In the genomic region with DNA sequence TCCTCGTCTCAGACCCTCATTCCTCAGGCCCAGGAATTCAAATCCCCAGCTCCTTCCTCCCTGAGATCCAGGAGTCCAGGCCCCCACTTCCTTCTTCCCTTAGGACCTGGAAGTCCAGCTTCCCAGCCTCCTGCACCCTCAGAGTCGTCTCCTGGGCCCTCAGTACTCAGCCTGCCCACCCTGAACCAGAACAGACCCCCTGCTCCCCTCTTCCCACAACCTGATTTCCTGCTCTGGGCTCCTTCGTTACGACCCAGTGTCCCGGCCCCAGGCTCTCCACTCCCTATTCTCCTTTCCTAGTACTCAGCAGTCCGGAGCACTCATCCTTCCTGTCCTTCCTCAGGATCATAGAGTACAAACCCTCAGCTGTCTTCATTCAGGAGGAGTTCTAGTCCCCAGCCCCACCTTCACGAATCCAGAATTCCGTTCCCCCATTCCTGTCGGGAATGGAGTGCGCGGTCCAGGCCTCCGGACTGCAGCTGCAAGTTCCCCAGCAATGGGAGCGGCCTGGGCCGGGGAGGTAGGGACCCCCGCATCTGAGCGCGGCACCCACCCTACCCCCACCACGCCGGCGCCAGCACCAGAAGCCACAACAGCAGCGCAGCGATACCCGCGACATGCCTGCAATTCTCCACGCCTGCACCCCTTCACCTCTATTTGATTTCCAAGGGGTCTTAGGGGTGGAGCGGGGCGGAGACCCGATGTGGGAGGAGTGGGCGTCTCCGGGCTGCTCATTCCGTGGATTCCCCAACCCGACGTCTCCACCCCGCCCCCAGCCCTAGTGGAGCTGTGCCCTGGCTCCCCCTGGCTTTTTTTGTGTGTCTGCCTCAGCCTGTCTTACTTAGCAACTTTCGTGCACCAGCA, we compare ENCODE assay signal across 8 cellular contexts. TPM values are rescaled to one million over a fixed set of nuclear protein-coding genes. Genes with fewer than 3 reads are reported as not detected.
DNase-seq lines count a peak whose midpoint lies in the region; ATAC-seq, FAIRE-seq and TF ChIP-seq lines count a peak whose summit lies in the region.

No MANE protein-coding gene starts in this region.

- H3K27ac ChIP-seq in CD8-positive, alpha-beta T cell (ENCODE audit: low read depth, low read length): no peak overlapping the region
- H3K27ac ChIP-seq in PC-9 (no peak overlapping the region), H1 (ENCODE audit: low read depth, low read length) (no peak overlapping the region), neuronal stem cell (replicated peaks; ENCODE audit: low read length) (peak overlapping the region; percentile 66)

- H3K23ac ChIP-seq in H1 (ENCODE audit: insufficient read length) (no peak overlapping the region), neuronal stem cell (ENCODE audit: low read depth, low read length, poor library complexity) (peak overlapping the region; percentile 18)

- H3K9ac ChIP-seq in H1 (replicated peaks in 1 of 4; ENCODE audit: extremely low read depth in 1 of 4, low read depth in 3 of 4, low read length in 3 of 4) (peak overlapping the region in 1 of 4 experiments; percentile 39; a peak in 3 of 7 replicates), neuronal stem cell (ENCODE audit: low read depth, low read length, poor library complexity) (peak overlapping the region; percentile 74)

- no peak overlapping the region for H4K5ac ChIP-seq in H1 (ENCODE audit: insufficient read length, low read depth, low read length)

- no peaks in the 10 kb centered on the region for H3K9me3 Mint-ChIP-seq in CD8-positive, alpha-beta T cell

- H3K27me3 ChIP-seq in CD8-positive, alpha-beta T cell (ENCODE audit: insufficient read depth, low read length): no peaks in the 10 kb centered on the region
- H3K27me3 ChIP-seq in PC-9 (ENCODE audit: insufficient read depth, low read depth) (no peaks in the 10 kb centered on the region), H1 (replicated peaks in 1 of 4; ENCODE audit: control insufficient read depth in 3 of 4, extremely low read depth in 1 of 4, insufficient read depth in 3 of 4, low read length in 3 of 4) (peaks cover 0 to 3% (median 0%) of the 10 kb centered on the region in 4 experiments; a peak in 2 of 7 replicates), neuronal stem cell (ENCODE audit: control insufficient read depth in 3 of 3, insufficient read depth in 3 of 3, low read depth in 1 of 3, low read length in 3 of 3) (no peaks in the 10 kb centered on the region)

- peak overlapping the region; percentile 50 for H3K4me3 ChIP-seq in CD8-positive, alpha-beta T cell (ENCODE audit: low read depth, low read length)
- H3K4me3 ChIP-seq in PC-9: no peak overlapping the region
- H3K4me3 ChIP-seq in H1 (ENCODE audit: extremely low read depth in 1 of 4, insufficient read depth in 2 of 4, low read depth in 3 of 4, low read length in 4 of 4): peak overlapping the region; percentile 16 to 65 (median 40)
- H3K4me3 ChIP-seq in neuronal stem cell (ENCODE audit: low read length in 2 of 2): peak overlapping the region; percentile 13 to 71

- H3K14ac ChIP-seq in H1 (ENCODE audit: insufficient read length): no peak overlapping the region
- H3K14ac ChIP-seq in neuronal stem cell (ENCODE audit: low read length): no peak overlapping the region

- H3K36me3 ChIP-seq in CD8-positive, alpha-beta T cell (ENCODE audit: insufficient read depth, low read length): peaks cover 18% of the 10 kb centered on the region
- H3K36me3 ChIP-seq in PC-9 (ENCODE audit: low read depth) (no peaks in the 10 kb centered on the region), H1 (ENCODE audit: control insufficient read depth in 2 of 4, insufficient read depth in 4 of 4, low read length in 3 of 4) (peaks cover 3 to 18% (median 13%) of the 10 kb centered on the region in 4 experiments; a peak in 6 of 8 replicates), neuronal stem cell (replicated peaks in 1 of 2; ENCODE audit: control insufficient read depth in 2 of 2, insufficient read depth in 2 of 2, low read length in 2 of 2) (peaks cover 19 to 34% of the 10 kb centered on the region in 2 donors)

- H3K27ac Mint-ChIP-seq in CD8-positive, alpha-beta T cell: peak overlapping the region; percentile 78

- H2AK5ac ChIP-seq in H1 (ENCODE audit: low read depth, low read length) (no peak overlapping the region), neuronal stem cell (ENCODE audit: low read depth, low read length) (peak overlapping the region; percentile 40)

- H3K36me3 Mint-ChIP-seq in CD8-positive, alpha-beta T cell: peaks cover 21% of the 10 kb centered on the region

- peak in 1 of 2 experiments; percentile 6; a peak in 1 of 4 replicates for TF ChIP-seq RAD21 in H1 (IDR thresholded peaks at IDR 0.05 in 1 of 2, conservative IDR thresholded peaks at IDR 0.05 in 1 of 2; ENCODE audit: low read depth in 2 of 2, low read length in 2 of 2)

- TSS peak; percentile 4 for BruUV-seq in PC-9 (replicated peaks; lab: Mats Ljungman, UMichigan)

- H3K79me2 ChIP-seq in PC-9 (ENCODE audit: low read depth): no peaks in the 10 kb centered on the region
- H3K79me2 ChIP-seq in H1 (ENCODE audit: control insufficient read depth in 1 of 2, insufficient read depth in 2 of 2, low read length in 2 of 2): peaks cover 0 to 15% of the 10 kb centered on the region in 2 experiments; a peak in 1 of 4 replicates

- FAIRE-seq in H1 (lab: Jason Lieb, UNC): no peak
- FAIRE-seq in frontal cortex (lab: Jason Lieb, UNC): no peak

- no peak for TF ChIP-seq CTCF in CD8-positive, alpha-beta T cell (IDR thresholded peaks at IDR 0.05)
- TF ChIP-seq CTCF in PC-9 (conservative IDR thresholded peaks at IDR 0.05) (no peak), H1 (IDR thresholded peaks at IDR 0.05; ENCODE audit: control extremely low read depth in 1 of 3, insufficient read depth in 1 of 3, low read depth in 1 of 3, low read length in 3 of 3) (no peak)

- H2BK15ac ChIP-seq in H1 (ENCODE audit: low read length) (no peak overlapping the region), neuronal stem cell (ENCODE audit: low read length) (no peak overlapping the region)

- H3K4me3 Mint-ChIP-seq in CD8-positive, alpha-beta T cell: peak overlapping the region; percentile 88

- no peak overlapping the region for H3K56ac ChIP-seq in H1 (replicated peaks; ENCODE audit: insufficient read length, low read depth, low read length)

- H2BK12ac ChIP-seq in H1 (ENCODE audit: low read depth, low read length): no peak overlapping the region
- H2BK12ac ChIP-seq in neuronal stem cell (ENCODE audit: low read length): no peak overlapping the region

- H2AFZ ChIP-seq in PC-9 (no peak overlapping the region), H1 (ENCODE audit: low read length) (no peak overlapping the region; the same call in 1 of the 2 replicates), neuronal stem cell (ENCODE audit: low read length) (peak overlapping the region; percentile 83)

- peaks cover 44% of the 10 kb centered on the region for H3K4me1 ChIP-seq in CD8-positive, alpha-beta T cell (ENCODE audit: insufficient read depth, low read length)
- H3K4me1 ChIP-seq in PC-9 (replicated peaks; ENCODE audit: insufficient read depth) (no peaks in the 10 kb centered on the region), H1 (replicated peaks in 1 of 4; ENCODE audit: control insufficient read depth in 3 of 4, insufficient read depth in 4 of 4, low read length in 3 of 4) (peaks cover 3 to 21% (median 10%) of the 10 kb centered on the region in 4 experiments), neuronal stem cell (ENCODE audit: control insufficient read depth in 2 of 2, insufficient read depth in 1 of 2, low read depth in 1 of 2, low read length in 2 of 2) (peaks cover 15 to 17% of the 10 kb centered on the region in 2 donors)

- peaks cover 47% of the 10 kb centered on the region for H3K4me1 Mint-ChIP-seq in CD8-positive, alpha-beta T cell (ENCODE audit: low read depth)

- peak; percentile 21 for ATAC-seq in CD8-positive, alpha-beta T cell
- ATAC-seq in sciatic nerve: no peak

- no peak overlapping the region for H4K91ac ChIP-seq in H1 (replicated peaks; ENCODE audit: insufficient read length, low read length)
- no peak overlapping the region for H4K91ac ChIP-seq in neuronal stem cell (ENCODE audit: low read depth, low read length, poor library complexity)

- H3K18ac ChIP-seq in H1 (ENCODE audit: extremely low read depth, low read length) (peak overlapping the region; percentile 13; the same call in 1 of the 2 replicates), neuronal stem cell (ENCODE audit: low read length) (peak overlapping the region; percentile 86)

- POLR2A ChIA-PET in CD8-positive, alpha-beta T cell (lab: Charles Lee): interaction anchor here (1.0 to 1.3 kb wide), 3 partner anchors 8 to 61 kb away, joined by 3 to 4 read pairs (median 4); a partner anchor contains a TSS
- POLR2A ChIA-PET in PC-9 (lab: Charles Lee; ENCODE audit: unreplicated experiment): interaction anchor here (0.7 kb wide), 3 partner anchors 489 to 515 kb away, joined by 3 to 5 read pairs (median 4); no protein-coding TSS in a partner anchor
- POLR2A ChIA-PET in H1 (lab: Charles Lee; ENCODE audit: partially characterized antibody): interaction anchor here (0.6 to 2.1 kb wide), 8 partner anchors 9 to 415 kb away, joined by 3 to 11 read pairs (median 4); a partner anchor contains a TSS
- POLR2A ChIA-PET in HEK293T (lab: Yijun Ruan, JAX): interaction anchor here (1.1 kb wide), 1 partner anchor 61 kb away, joined by 4 read pairs; a partner anchor contains a TSS

- DNase-seq in CD8-positive, alpha-beta T cell: peak in 4 of 7 experiments; percentile 41 to 63 (median 53)
- DNase-seq in PC-9 (no peak), H1 (ENCODE audit: low read depth in 1 of 2, low spot score in 2 of 2) (no peak), neuronal stem cell (ENCODE audit: low spot score) (peak; percentile 44), sciatic nerve (ENCODE audit: low spot score) (no peak), NK-92 (lab: John Stamatoyannopoulos, UW; ENCODE audit: unreplicated experiment) (no peak), HEK293T (ENCODE audit: extremely low spot score) (no peak), frontal cortex (ENCODE audit: low spot score in 2 of 2) (no peak)

- WGBS in H1 (ENCODE audit: extremely low coverage in 1 of 2, insufficient coverage in 1 of 2, insufficient read length in 1 of 2, insufficient replicate concordance in 2 of 2, low coverage in 1 of 2, low lambda C conversion rate in 2 of 2, missing lambda C conversion rate in 1 of 2), 2 experiments: 8% methylated on average over 20 of the region's 35 CpGs; no CpG with 5 or more reads in 1 of the 2 experiments
- WGBS in neuronal stem cell (ENCODE audit: extremely low coverage in 2 of 2, insufficient read length in 2 of 2, insufficient replicate concordance in 1 of 2), 2 donors: no CpG with 5 or more reads among the region's 35 CpGs

- H4K20me1 ChIP-seq in PC-9 (ENCODE audit: insufficient read depth): peaks cover 5% of the 10 kb centered on the region
- H4K20me1 ChIP-seq in H1 (replicated peaks in 1 of 2; ENCODE audit: control insufficient read depth in 1 of 2, insufficient read depth in 2 of 2, low read length in 2 of 2): peaks cover 15 to 19% of the 10 kb centered on the region in 2 experiments

- TF ChIP-seq EP300 in H1 (IDR thresholded peaks at IDR 0.05; ENCODE audit: borderline replicate concordance in 1 of 2, low read depth in 2 of 2, low read length in 2 of 2): no peak

- no peak; a peak in 1 of 3 replicates for TF ChIP-seq POLR2A in H1 (IDR thresholded peaks at IDR 0.05; ENCODE audit: control extremely low read depth in 1 of 2, low read depth in 2 of 2, low read length in 2 of 2)

- no peaks in the 10 kb centered on the region for H3K9me3 ChIP-seq in CD8-positive, alpha-beta T cell (ENCODE audit: low read length)
- H3K9me3 ChIP-seq in PC-9 (ENCODE audit: insufficient read depth, low read depth): no peaks in the 10 kb centered on the region
- no peaks in the 10 kb centered on the region for H3K9me3 ChIP-seq in H1 (ENCODE audit: insufficient read depth in 2 of 2, low read depth in 1 of 2, low read length in 1 of 2)
- no peaks in the 10 kb centered on the region for H3K9me3 ChIP-seq in neuronal stem cell (replicated peaks in 1 of 2; ENCODE audit: control insufficient read depth in 2 of 2, insufficient read depth in 1 of 2, low read depth in 1 of 2, low read length in 2 of 2)

- H3K27me3 Mint-ChIP-seq in CD8-positive, alpha-beta T cell (ENCODE audit: low read depth): no peaks in the 10 kb centered on the region

- peaks cover 4% of the 10 kb centered on the region; the same call in 1 of the 2 replicates for H3K79me1 ChIP-seq in H1 (ENCODE audit: low read depth, low read length)
- peaks cover 7% of the 10 kb centered on the region for H3K79me1 ChIP-seq in neuronal stem cell (ENCODE audit: low read depth, low read length)

- no peak overlapping the region for H2BK20ac ChIP-seq in H1 (ENCODE audit: low read length)

- intact Hi-C loops in CD8-positive, alpha-beta T cell (cut with DNase I, micrococcal nuclease): loop anchor here in 1 of 2 experiments (10.0 kb wide), 1 partner anchor 333 kb away; no protein-coding TSS in a partner anchor
- intact Hi-C loops in PC-9 (cut with micrococcal nuclease; ENCODE audit: unreplicated experiment): loop anchor here (5.0 kb wide), 1 partner anchor 59 kb away; a partner anchor contains a TSS
- intact Hi-C loops in sciatic nerve (cut with DNase I): no loop called here

- H3K4ac ChIP-seq in H1 (replicated peaks; ENCODE audit: insufficient read length, low read depth, low read length): no peak overlapping the region
- no peak overlapping the region for H3K4ac ChIP-seq in neuronal stem cell (ENCODE audit: low read length)

- H3K4me2 ChIP-seq in PC-9: no peak overlapping the region
- peak overlapping the region; percentile 86 to 94 for H3K4me2 ChIP-seq in H1 (ENCODE audit: insufficient read depth in 1 of 2, low read depth in 2 of 2, low read length in 2 of 2)
- peak overlapping the region; percentile 78 for H3K4me2 ChIP-seq in neuronal stem cell (ENCODE audit: insufficient read depth, low read length, poor library complexity, severe bottlenecking)

- no peaks in the 10 kb centered on the region; the same call in 1 of the 2 replicates for H3F3A ChIP-seq in PC-9 (ENCODE audit: insufficient read depth, low read depth)

- H3K9me2 ChIP-seq in PC-9 (ENCODE audit: insufficient read depth): no peaks in the 10 kb centered on the region

- CTCF ChIA-PET in CD8-positive, alpha-beta T cell (lab: Charles Lee): interaction anchor here (0.7 kb wide), 1 partner anchor 150 kb away, joined by 3 read pairs; no protein-coding TSS in a partner anchor
- CTCF ChIA-PET in PC-9 (lab: Charles Lee): no interaction called here
- CTCF ChIA-PET in H1 (lab: Charles Lee; ENCODE audit: partially characterized antibody): no interaction called here
- CTCF ChIA-PET in HEK293T (lab: Yijun Ruan, JAX): no interaction called here

- H2BK120ac ChIP-seq in H1 (replicated peaks; ENCODE audit: low read depth, low read length) (no peak overlapping the region), neuronal stem cell (ENCODE audit: low read depth, low read length) (no peak overlapping the region)

- no peak overlapping the region for H2BK5ac ChIP-seq in H1 (ENCODE audit: low read depth, low read length)
- no peak overlapping the region for H2BK5ac ChIP-seq in neuronal stem cell (ENCODE audit: low read length)

- H3K23me2 ChIP-seq in H1 (ENCODE audit: low read depth, low read length): peaks cover 12% of the 10 kb centered on the region; the same call in 1 of the 2 replicates

- H4K8ac ChIP-seq in H1 (ENCODE audit: extremely low read depth, insufficient read depth, low read length): no peak overlapping the region
- no peak overlapping the region for H4K8ac ChIP-seq in neuronal stem cell (ENCODE audit: low read depth, low read length)

RNA-seq across cellular contexts. Expression of a gene that starts 12.7 kb away (rescaled TPM):
- total RNA-seq in CD8-positive, alpha-beta T cell: 100 to 1,000 TPM; 137 to 138 TPM
- 78.4 and 78.5 TPM in 2 replicates for total RNA-seq in PC-9 (2021)
- 101 and 103 TPM in 2 replicates for total RNA-seq in H1 (2021; fragmentation: NEBNext Ultra II Directional; extraction: Animal tissue kit (Norgen Biotek cat#: 25700))
- polyA plus RNA-seq in H1 (2011; rRNA removed): 86.9 and 101 TPM in 2 replicates
- polyA plus RNA-seq in H1 (2011; cell fraction: cytosol; rRNA removed): 92.3 TPM
- polyA plus RNA-seq in H1 (2011; cell fraction: nucleus; rRNA removed): 115 TPM
- polyA plus RNA-seq in H1 (2012, experiment 1 of 2): 67.8 to 136 TPM (median 115 TPM) in 4 replicates
- polyA plus RNA-seq in H1 (2012, experiment 2 of 2): 88.1 TPM
- 71.6 TPM for polyA plus RNA-seq in H1 (2013, experiment 1 of 2)
- polyA plus RNA-seq in H1 (2013, experiment 2 of 2): 70.0 TPM
- polyA minus RNA-seq in H1 (2011; rRNA and poly(A)+ RNA removed): 53.1 and 75.3 TPM in 2 replicates
- 54.2 TPM for polyA minus RNA-seq in H1 (2011; cell fraction: cytosol; rRNA and poly(A)+ RNA removed)
- polyA minus RNA-seq in H1 (2011; cell fraction: nucleus; rRNA and poly(A)+ RNA removed): 66.5 TPM
- polyA plus RNA-seq in neuronal stem cell (2013, experiment 1 of 2): 66.3 TPM
- polyA plus RNA-seq in neuronal stem cell (2013, experiment 2 of 2): 59.8 TPM
- 109 TPM for total RNA-seq in sciatic nerve
- 46.5 TPM for total RNA-seq in frontal cortex

RNA-seq across cellular contexts. Expression of a gene that starts 33.7 kb away (rescaled TPM):
- 10 to 100 TPM; 19.9 to 21.3 TPM for total RNA-seq in CD8-positive, alpha-beta T cell
- total RNA-seq in PC-9 (2021) (22.2 and 24.8 TPM in 2 replicates), sciatic nerve (29.5 TPM), frontal cortex (6.1 TPM)
- total RNA-seq in H1 (2021; fragmentation: NEBNext Ultra II Directional; extraction: Animal tissue kit (Norgen Biotek cat#: 25700)): 15.8 and 15.9 TPM in 2 replicates
- polyA plus RNA-seq in H1 (2011; rRNA removed): 28.6 and 42.1 TPM in 2 replicates
- 29.6 TPM for polyA plus RNA-seq in H1 (2011; cell fraction: cytosol; rRNA removed)
- 33.6 TPM for polyA plus RNA-seq in H1 (2011; cell fraction: nucleus; rRNA removed)
- polyA plus RNA-seq in H1 (2012, experiment 1 of 2): 9.8 to 26.8 TPM (median 21.5 TPM) in 4 replicates
- 21.1 TPM for polyA plus RNA-seq in H1 (2012, experiment 2 of 2)
- 11.6 TPM for polyA plus RNA-seq in H1 (2013, experiment 1 of 2)
- polyA plus RNA-seq in H1 (2013, experiment 2 of 2): 13.2 TPM
- 7.0 and 9.0 TPM in 2 replicates for polyA minus RNA-seq in H1 (2011; rRNA and poly(A)+ RNA removed)
- 8.1 TPM for polyA minus RNA-seq in H1 (2011; cell fraction: cytosol; rRNA and poly(A)+ RNA removed)
- polyA minus RNA-seq in H1 (2011; cell fraction: nucleus; rRNA and poly(A)+ RNA removed): 4.1 TPM
- polyA plus RNA-seq in neuronal stem cell (2013, experiment 1 of 2): 15.1 TPM
- 14.9 TPM for polyA plus RNA-seq in neuronal stem cell (2013, experiment 2 of 2)

RNA-seq across cellular contexts. Expression of a gene that starts 36.4 kb away (rescaled TPM):
- not detected for total RNA-seq in CD8-positive, alpha-beta T cell
- total RNA-seq in PC-9 (2021) (2.5 and 2.7 TPM in 2 replicates), sciatic nerve (173 TPM), frontal cortex (not detected)
- not detected in 2 replicates for total RNA-seq in H1 (2021; fragmentation: NEBNext Ultra II Directional; extraction: Animal tissue kit (Norgen Biotek cat#: 25700))
- polyA plus RNA-seq in H1 (2011; rRNA removed): not detected in 2 replicates
- polyA plus RNA-seq in H1 (2011; cell fraction: cytosol; rRNA removed): not detected
- polyA plus RNA-seq in H1 (2011; cell fraction: nucleus; rRNA removed): 1.3 TPM
- 0.56 TPM in 1 of 4 replicates, not detected in the others for polyA plus RNA-seq in H1 (2012, experiment 1 of 2)
- polyA plus RNA-seq in H1 (2012, experiment 2 of 2): not detected
- polyA plus RNA-seq in H1 (2013, experiment 1 of 2): 0.26 TPM
- polyA plus RNA-seq in H1 (2013, experiment 2 of 2): 0.11 TPM
- not detected in 2 replicates for polyA minus RNA-seq in H1 (2011; rRNA and poly(A)+ RNA removed)
- not detected for polyA minus RNA-seq in H1 (2011; cell fraction: cytosol; rRNA and poly(A)+ RNA removed)
- not detected for polyA minus RNA-seq in H1 (2011; cell fraction: nucleus; rRNA and poly(A)+ RNA removed)
- 0.15 TPM for polyA plus RNA-seq in neuronal stem cell (2013, experiment 1 of 2)
- polyA plus RNA-seq in neuronal stem cell (2013, experiment 2 of 2): 0.32 TPM

RNA-seq across cellular contexts. Expression of a gene that starts 38.5 kb away (rescaled TPM):
- total RNA-seq in CD8-positive, alpha-beta T cell: not detected
- not detected in 2 replicates for total RNA-seq in PC-9 (2021)
- not detected in 2 replicates for total RNA-seq in H1 (2021; fragmentation: NEBNext Ultra II Directional; extraction: Animal tissue kit (Norgen Biotek cat#: 25700))
- polyA plus RNA-seq in H1 (2011; rRNA removed): 0.33 and 0.46 TPM in 2 replicates
- polyA plus RNA-seq in H1 (2011; cell fraction: cytosol; rRNA removed): 0.14 TPM
- polyA plus RNA-seq in H1 (2011; cell fraction: nucleus; rRNA removed): 0.37 TPM
- 0.20 to 0.60 TPM (median 0.29 TPM) in 3 of 4 replicates, not detected in the other for polyA plus RNA-seq in H1 (2012, experiment 1 of 2)
- polyA plus RNA-seq in H1 (2012, experiment 2 of 2): 0.18 TPM
- 0.10 TPM for polyA plus RNA-seq in H1 (2013, experiment 1 of 2)
- not detected for polyA plus RNA-seq in H1 (2013, experiment 2 of 2)
- 0.73 TPM in 1 of 2 replicates, not detected in the other for polyA minus RNA-seq in H1 (2011; rRNA and poly(A)+ RNA removed)
- not detected for polyA minus RNA-seq in H1 (2011; cell fraction: cytosol; rRNA and poly(A)+ RNA removed)
- not detected for polyA minus RNA-seq in H1 (2011; cell fraction: nucleus; rRNA and poly(A)+ RNA removed)
- 0.07 TPM for polyA plus RNA-seq in neuronal stem cell (2013, experiment 1 of 2)
- 0.03 TPM for polyA plus RNA-seq in neuronal stem cell (2013, experiment 2 of 2)
- total RNA-seq in sciatic nerve: not detected
- total RNA-seq in frontal cortex: not detected

Comparison
In these comparisons a context has a peak if more than half of its experiments do, and no peak if none do; other contexts are left out.
1. DNase-seq: peak in CD8-positive, alpha-beta T cell (4 of 7) and neuronal stem cell (single experiment); none in PC-9 (0 of 2), H1 (0 of 2), sciatic nerve (single experiment), NK-92 (single experiment), HEK293T (single experiment) and frontal cortex (0 of 2).
2. RNA of a gene that starts 36.4 kb away (total RNA-seq): 173 TPM in sciatic nerve (single experiment); 2.5 to 2.7 TPM in PC-9, not detected in frontal cortex (single experiment), not detected in H1 and not detected in CD8-positive, alpha-beta T cell; every median in the first group is over 10 times any median in the second.